In the genomic region with DNA sequence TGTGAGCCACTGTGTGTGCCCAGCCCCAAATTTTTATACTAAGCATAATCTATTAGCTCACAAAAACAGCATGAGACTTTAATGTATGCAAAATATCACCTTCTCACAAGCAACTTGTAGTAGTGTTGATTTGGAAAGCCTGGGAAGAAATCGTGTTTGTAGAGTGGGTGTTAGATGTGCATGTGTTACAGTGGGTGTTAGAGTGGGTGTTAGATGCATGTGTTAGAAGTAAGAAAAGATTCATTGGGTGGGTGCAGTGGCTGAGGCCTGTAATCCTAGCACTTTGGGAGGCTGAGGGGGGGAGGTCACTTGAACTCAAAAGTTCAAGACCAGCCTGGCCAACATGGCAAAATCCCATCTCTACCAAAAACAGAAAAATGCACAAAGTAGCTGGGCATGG, we compare ENCODE assay signal across 27 cellular contexts.
"Had no signal": no experiment of that assay in that cellular context is flagged by ENCODE, and none has a peak within 500 bp of the region (broad histone marks: within the 10 kb centered on the region; RNA-seq: fewer than 3 reads in every experiment).

No MANE protein-coding gene starts in this region.

- DNase-seq: stimulated activated CD4-positive, alpha-beta T cell treated with anti-CD3 and anti-CD28 coated beads, Interleukin-2, amount 100 ng/mL, for 48 hours; stimulated activated CD4-positive, alpha-beta T cell treated with anti-CD3 and anti-CD28 coated beads, Interleukin-4, amount 100 ng/mL, for 1 hour; stimulated activated CD4-positive, alpha-beta T cell treated with anti-CD3 and anti-CD28 coated beads, Interleukin-4, amount 100 ng/mL, for 24 hours; stimulated activated CD4-positive, alpha-beta T cell treated with anti-CD3 and anti-CD28 coated beads, Interleukin-4, amount 100 ng/mL, for 4 hours; stimulated activated CD8-positive, alpha-beta memory T cell treated with anti-CD3 and anti-CD28 coated beads, Interleukin-4, amount 100 ng/mL, for 48 hours; stimulated activated naive B cell treated with anti-CD40 and anti-IgM and Interleukin-4, amounts not matched to agents 10 μg/mL and 1 μg/mL and 100 μg/mL, for 72 hours; stimulated activated naive CD4-positive, alpha-beta T cell; stimulated activated naive CD4-positive, alpha-beta T cell treated with Interleukin-2 at 50 U/mL for 16 hours; stimulated activated naive CD8-positive, alpha-beta T cell treated with anti-CD3 and anti-CD28 coated beads, Interleukin-15, amount 100 ng/mL, for 72 hours; stimulated activated naive CD8-positive, alpha-beta T cell treated with anti-CD3 and anti-CD28 coated beads, Interleukin-15, Interleukin-2, amounts not matched to agents 100 U/mL and 50 U/mL, for 24 hours; stomach; substantia nigra; testis; thyroid gland; tibial artery; transverse colon; upper lobe of left lung; upper lobe of right lung; uterus had no signal

- H3K27me3 Mint-ChIP-seq: type B pancreatic cell had no signal

- H3K36me3 ChIP-seq: stomach, suprapubic skin, thoracic aorta, thyroid gland, tibial artery, tibial nerve, transverse colon, upper lobe of left lung, upper lobe of right lung, uterus, vagina had no signal

- H3K4me3 Mint-ChIP-seq: stimulated activated effector memory CD8-positive, alpha-beta T cell treated with anti-CD3 and anti-CD28 coated beads, Interleukin-12 subunit alpha, Interleukin-12 subunit beta, amount 100 ng/mL, for 72 hours; stimulated activated memory B cell treated with anti-CD40 and anti-IgM and Interleukin-4, amounts not matched to agents 10 μg/mL and 1 μg/mL and 100 μg/mL, for 72 hours; stimulated activated naive B cell treated with anti-CD40 and anti-IgM and Interleukin-4, amounts not matched to agents 10 μg/mL and 1 μg/mL and 100 μg/mL, for 72 hours; stimulated activated naive CD8-positive, alpha-beta T cell treated with anti-CD3 and anti-CD28 coated beads, Interleukin-15, amount 100 ng/mL, for 72 hours; stimulated activated naive CD8-positive, alpha-beta T cell treated with anti-CD3 and anti-CD28 coated beads, Interleukin-15, Interleukin-2, amounts not matched to agents 100 ng/mL and 50 ng/mL, for 24 hours; type B pancreatic cell had no signal

- H3K27me3 ChIP-seq: stomach, suprapubic skin, testis, thyroid gland, tibial artery, tibial nerve, transverse colon, upper lobe of left lung, upper lobe of right lung, uterus, vagina had no signal

- H3K9me3 ChIP-seq: stomach, suprapubic skin, testis, thoracic aorta, thyroid gland, tibial artery, tibial nerve, transverse colon, upper lobe of left lung, upper lobe of right lung, uterus, vagina had no signal

- H3K4me3 ChIP-seq: stomach, suprapubic skin, testis, thoracic aorta, thyroid gland, tibial artery, tibial nerve, transverse colon, upper lobe of left lung, upper lobe of right lung, uterus, vagina had no signal

- H3K9me3 Mint-ChIP-seq: stimulated activated effector memory CD8-positive, alpha-beta T cell treated with anti-CD3 and anti-CD28 coated beads, Interleukin-12 subunit alpha, Interleukin-12 subunit beta, amount 100 ng/mL, for 72 hours; stimulated activated memory B cell treated with anti-CD40 and anti-IgM and Interleukin-4, amounts not matched to agents 10 μg/mL and 1 μg/mL and 100 μg/mL, for 72 hours; stimulated activated naive B cell treated with anti-CD40 and anti-IgM and Interleukin-4, amounts not matched to agents 10 μg/mL and 1 μg/mL and 100 μg/mL, for 72 hours; stimulated activated naive CD8-positive, alpha-beta T cell treated with anti-CD3 and anti-CD28 coated beads, Interleukin-15, amount 100 ng/mL, for 72 hours; stimulated activated naive CD8-positive, alpha-beta T cell treated with anti-CD3 and anti-CD28 coated beads, Interleukin-15, Interleukin-2, amounts not matched to agents 100 ng/mL and 50 ng/mL, for 24 hours; type B pancreatic cell had no signal

- H3K27ac Mint-ChIP-seq: stimulated activated memory B cell treated with anti-CD40 and anti-IgM and Interleukin-4, amounts not matched to agents 10 μg/mL and 1 μg/mL and 100 μg/mL, for 72 hours; stimulated activated naive B cell treated with anti-CD40 and anti-IgM and Interleukin-4, amounts not matched to agents 10 μg/mL and 1 μg/mL and 100 μg/mL, for 72 hours; stimulated activated naive CD8-positive, alpha-beta T cell treated with anti-CD3 and anti-CD28 coated beads, Interleukin-15, amount 100 ng/mL, for 72 hours; stimulated activated naive CD8-positive, alpha-beta T cell treated with anti-CD3 and anti-CD28 coated beads, Interleukin-15, Interleukin-2, amounts not matched to agents 100 ng/mL and 50 ng/mL, for 24 hours; type B pancreatic cell had no signal

- H3K27ac ChIP-seq: stomach, suprapubic skin, testis, thoracic aorta, thyroid gland, tibial artery, tibial nerve, transverse colon, upper lobe of left lung, upper lobe of right lung, uterus, vagina had no signal

- ATAC-seq: stimulated activated effector memory CD8-positive, alpha-beta T cell treated with anti-CD3 and anti-CD28 coated beads, Interleukin-12 subunit alpha, Interleukin-12 subunit beta, amount 100 ng/mL, for 72 hours; stimulated activated memory B cell treated with anti-CD40 and anti-IgM and Interleukin-4, amounts not matched to agents 10 μg/mL and 1 μg/mL and 100 μg/mL, for 72 hours; stimulated activated naive B cell treated with anti-CD40 and anti-IgM and Interleukin-4, amounts not matched to agents 10 μg/mL and 1 μg/mL and 100 μg/mL, for 72 hours; stimulated activated naive CD8-positive, alpha-beta T cell treated with anti-CD3 and anti-CD28 coated beads, Interleukin-15, amount 100 ng/mL, for 72 hours; stimulated activated naive CD8-positive, alpha-beta T cell treated with anti-CD3 and anti-CD28 coated beads, Interleukin-15, Interleukin-2, amounts not matched to agents 100 U/mL and 50 U/mL, for 24 hours; upper lobe of right lung had no signal

- H3K4me1 Mint-ChIP-seq: stimulated activated memory B cell treated with anti-CD40 and anti-IgM and Interleukin-4, amounts not matched to agents 10 μg/mL and 1 μg/mL and 100 μg/mL, for 72 hours had no signal

- H3K36me3 Mint-ChIP-seq: stimulated activated effector memory CD8-positive, alpha-beta T cell treated with anti-CD3 and anti-CD28 coated beads, Interleukin-12 subunit alpha, Interleukin-12 subunit beta, amount 100 ng/mL, for 72 hours; stimulated activated memory B cell treated with anti-CD40 and anti-IgM and Interleukin-4, amounts not matched to agents 10 μg/mL and 1 μg/mL and 100 μg/mL, for 72 hours; stimulated activated naive B cell treated with anti-CD40 and anti-IgM and Interleukin-4, amounts not matched to agents 10 μg/mL and 1 μg/mL and 100 μg/mL, for 72 hours; type B pancreatic cell had no signal

- H3K4me1 ChIP-seq: testis, thyroid gland, upper lobe of left lung, upper lobe of right lung, uterus had no signal
